22 cellular contexts compared by ENCODE assay signal in genomic region chr4:165879581-165879980, GRCh38. TPM values are rescaled to one million over a fixed set of nuclear protein-coding genes. Genes with fewer than 3 reads are reported as not detected.
"Had no signal": no experiment of that assay in that cellular context is flagged by ENCODE, and none has a peak within 500 bp of the region (broad histone marks: within the 10 kb centered on the region; RNA-seq: fewer than 3 reads in every experiment).

No MANE protein-coding gene starts in this region.

- FAIRE-seq: bronchial epithelial cell had no signal

- DNase-seq: activated B cell treated with CpG ODN at 0.5 μM for 24 hours; activated CD4-positive, alpha-beta T cell treated with anti-CD3 and anti-CD28 coated beads for 36 hours; activated CD4-positive, alpha-beta T cell treated with anti-CD3 and anti-CD28 coated beads, Interleukin-2, amount 50 U/mL, for 48 hours; activated naive CD4-positive, alpha-beta T cell treated with Interleukin-2 at 50 U/mL for 16 hours; activated naive CD8-positive, alpha-beta T cell treated with anti-CD3 and anti-CD28 coated beads, Interleukin-2, amount 10 ng/mL, durations not matched to agents 7 days and 5 days; activated T-cell treated with anti-CD3 and anti-CD28 coated beads, Interleukin-2, amount 50 U/mL, for 48 hours; amygdala; erythroblast; gastrocnemius medialis; heart left ventricle; islet precursor cell; left colon; right cardiac atrium; stimulated activated CD4-positive, alpha-beta T cell treated with anti-CD3 and anti-CD28 coated beads, Interleukin-1b, Interleukin-23, amount 100 ng/mL, for 48 hours; T1000; thyroid gland had no signal

- H3K9me3 Mint-ChIP-seq: activated B cell treated with CpG ODN at 0.5 μM for 24 hours; activated naive CD8-positive, alpha-beta T cell treated with anti-CD3 and anti-CD28 coated beads, Interleukin-2, amount 10 ng/mL, durations not matched to agents 7 days and 5 days; memory B cell; nephron; stimulated activated naive CD8-positive, alpha-beta T cell treated with anti-CD3 and anti-CD28 coated beads, Interleukin-15, Interleukin-2, amounts not matched to agents 100 ng/mL and 50 ng/mL, for 24 hours; T-helper 1 cell treated with Interleukin-12 subunit alpha and Interleukin-12 subunit beta and Interleukin-4 antibody, amounts not matched to agents 30 μg/mL and 1 μg/mL, for 36 hours had no signal

- H3K27ac Mint-ChIP-seq: activated B cell treated with CpG ODN at 0.5 μM for 24 hours; activated CD4-positive, alpha-beta T cell treated with anti-CD3 and anti-CD28 coated beads for 36 hours; activated naive CD8-positive, alpha-beta T cell treated with anti-CD3 and anti-CD28 coated beads, Interleukin-2, amount 10 ng/mL, durations not matched to agents 7 days and 5 days; memory B cell; nephron; stimulated activated naive CD8-positive, alpha-beta T cell treated with anti-CD3 and anti-CD28 coated beads, Interleukin-15, Interleukin-2, amounts not matched to agents 100 ng/mL and 50 ng/mL, for 24 hours; T-helper 1 cell treated with Interleukin-12 subunit alpha and Interleukin-12 subunit beta and Interleukin-4 antibody, amounts not matched to agents 30 μg/mL and 1 μg/mL, for 36 hours had no signal

- H3K4me1 Mint-ChIP-seq: activated B cell treated with CpG ODN at 0.5 μM for 24 hours; activated CD4-positive, alpha-beta T cell treated with anti-CD3 and anti-CD28 coated beads for 36 hours; activated naive CD8-positive, alpha-beta T cell treated with anti-CD3 and anti-CD28 coated beads, Interleukin-2, amount 10 ng/mL, durations not matched to agents 7 days and 5 days; memory B cell had no signal

- H3K36me3 Mint-ChIP-seq: activated naive CD8-positive, alpha-beta T cell treated with anti-CD3 and anti-CD28 coated beads, Interleukin-2, amount 10 ng/mL, durations not matched to agents 7 days and 5 days; memory B cell had no signal

- H3K4me3 Mint-ChIP-seq: activated B cell treated with CpG ODN at 0.5 μM for 24 hours; activated CD4-positive, alpha-beta T cell treated with anti-CD3 and anti-CD28 coated beads for 36 hours; activated naive CD8-positive, alpha-beta T cell treated with anti-CD3 and anti-CD28 coated beads, Interleukin-2, amount 10 ng/mL, durations not matched to agents 7 days and 5 days; memory B cell; nephron; stimulated activated naive CD8-positive, alpha-beta T cell treated with anti-CD3 and anti-CD28 coated beads, Interleukin-15, Interleukin-2, amounts not matched to agents 100 ng/mL and 50 ng/mL, for 24 hours; T-helper 1 cell treated with Interleukin-12 subunit alpha and Interleukin-12 subunit beta and Interleukin-4 antibody, amounts not matched to agents 30 μg/mL and 1 μg/mL, for 36 hours had no signal

RNA-seq across cellular contexts. Expression of gene TLL1, which starts 6.5 kb away (rescaled TPM):
- total RNA-seq: activated B cell treated with CpG ODN at 0.5 μM for 24 hours; activated CD4-positive, alpha-beta T cell treated with anti-CD3 and anti-CD28 coated beads for 36 hours; activated CD8-positive, alpha-beta memory T cell treated with anti-CD3 and anti-CD28 coated beads for 36 hours; activated naive CD8-positive, alpha-beta T cell treated with anti-CD3 and anti-CD28 coated beads, Interleukin-2, amount 10 ng/mL, durations not matched to agents 7 days and 5 days had no signal
